In the genomic region with DNA sequence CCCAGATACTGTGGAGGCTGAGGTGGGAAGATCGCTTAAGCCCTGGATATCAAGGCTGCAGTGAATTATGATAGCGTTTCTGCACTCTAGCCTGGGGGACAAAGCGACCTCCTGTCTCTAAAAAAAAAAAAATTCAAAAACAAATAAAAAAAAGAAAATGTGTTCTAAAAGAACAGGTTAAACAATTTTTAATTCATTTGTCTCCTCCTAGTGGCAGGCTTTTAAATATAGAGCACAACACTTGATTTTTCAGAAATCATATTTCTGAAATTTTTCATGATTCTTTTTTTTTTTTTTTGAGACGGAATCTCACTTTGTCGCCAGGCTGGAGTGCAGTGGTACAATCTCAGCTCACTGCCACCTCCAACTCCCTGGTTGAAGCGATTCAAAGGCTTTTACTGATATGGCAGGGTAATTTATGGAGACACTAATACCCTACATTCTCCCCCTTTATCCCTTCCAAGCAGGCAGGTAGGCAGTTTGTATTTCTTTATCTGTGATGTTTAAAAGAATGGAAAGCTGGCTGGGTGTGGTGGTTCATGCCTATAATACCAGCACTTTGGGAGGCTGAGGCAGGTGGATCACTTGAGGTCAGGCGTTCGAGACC, we compare ENCODE assay signal across 8 cellular contexts.
DNase-seq lines count a peak whose midpoint lies in the region; ATAC-seq and TF ChIP-seq lines count a peak whose summit lies in the region.

No MANE protein-coding gene starts in this region.

- TF ChIP-seq CTCF in nephron (IDR thresholded peaks at IDR 0.05; ENCODE audit: unreplicated experiment in 3 of 3): peak; percentile 46 to 57 (median 52)

- H3K9me3 Mint-ChIP-seq in nephron: no peaks in the 10 kb centered on the region

- no peaks in the 10 kb centered on the region for H3K36me3 Mint-ChIP-seq in nephron (ENCODE audit: low read depth)

- peak overlapping the region; percentile 63 to 81 (median 72) for H3K27ac Mint-ChIP-seq in nephron

- peak; percentile 71 for DNase-seq in ELR (ENCODE audit: low read depth)
- peak; percentile 49 for DNase-seq in MV-4-11 (lab: John Stamatoyannopoulos, UW)
- peak; percentile 27 for DNase-seq in central memory CD4-positive, alpha-beta T cell

- no peak overlapping the region for H3K4me3 Mint-ChIP-seq in nephron

- TF ChIP-seq POLR2A in GM18505 (IDR thresholded peaks at IDR 0.05; ENCODE audit: borderline replicate concordance, extremely low read depth, insufficient read depth, insufficient read length): no peak

- no peak for ATAC-seq in GM19467 (IDR thresholded peaks at IDR 0.05; ENCODE audit: unreplicated experiment)
- no peak for ATAC-seq in GM18867 (IDR thresholded peaks at IDR 0.05; ENCODE audit: unreplicated experiment)
- ATAC-seq in HG03457 (IDR thresholded peaks at IDR 0.05; ENCODE audit: unreplicated experiment): no peak
- ATAC-seq in GM18505 (IDR thresholded peaks at IDR 0.05; ENCODE audit: unreplicated experiment): no peak

- no peaks in the 10 kb centered on the region for H3K27me3 Mint-ChIP-seq in nephron (ENCODE audit: low read depth)

- peaks cover 22% of the 10 kb centered on the region for H3K4me1 Mint-ChIP-seq in nephron
